1 cellular context compared by ENCODE assay signal in the genomic region with DNA sequence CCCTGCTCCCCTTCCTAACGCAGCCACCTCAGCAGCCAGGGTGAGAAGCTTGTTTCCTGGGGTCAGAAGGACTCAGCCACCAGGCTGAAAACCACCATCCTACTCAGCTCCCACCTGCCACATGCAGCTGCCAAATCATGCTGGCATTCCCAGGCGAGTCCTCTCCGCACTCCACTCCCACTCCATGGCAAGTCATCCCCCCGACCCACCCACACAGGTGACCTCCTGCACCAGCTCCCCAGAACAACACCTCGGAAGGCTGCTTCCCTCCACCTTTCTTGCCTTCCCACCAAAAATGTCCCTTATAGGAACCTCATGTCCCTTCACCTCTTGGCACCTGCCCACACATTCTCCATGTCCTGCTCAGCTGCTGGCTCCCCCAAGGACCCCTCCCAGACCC.
TF ChIP-seq lines count a peak whose summit lies in the region.

No MANE protein-coding gene starts in this region.

TF ChIP-seq in SK-N-SH, 30 proteins besides CTCF, POLR2A, EP300 and RAD21:
- TF ChIP-seq FOSL2 (IDR thresholded peaks at IDR 0.05; ENCODE audit: borderline replicate concordance, low read depth) (no peak), RXRA (IDR thresholded peaks at IDR 0.05; ENCODE audit: borderline replicate concordance, low read depth) (no peak), SIN3A (IDR thresholded peaks at IDR 0.05; ENCODE audit: borderline replicate concordance, low read depth, low read length) (no peak)
